Comparison of ENCODE assay signal across 8 cellular contexts in the genomic region with DNA sequence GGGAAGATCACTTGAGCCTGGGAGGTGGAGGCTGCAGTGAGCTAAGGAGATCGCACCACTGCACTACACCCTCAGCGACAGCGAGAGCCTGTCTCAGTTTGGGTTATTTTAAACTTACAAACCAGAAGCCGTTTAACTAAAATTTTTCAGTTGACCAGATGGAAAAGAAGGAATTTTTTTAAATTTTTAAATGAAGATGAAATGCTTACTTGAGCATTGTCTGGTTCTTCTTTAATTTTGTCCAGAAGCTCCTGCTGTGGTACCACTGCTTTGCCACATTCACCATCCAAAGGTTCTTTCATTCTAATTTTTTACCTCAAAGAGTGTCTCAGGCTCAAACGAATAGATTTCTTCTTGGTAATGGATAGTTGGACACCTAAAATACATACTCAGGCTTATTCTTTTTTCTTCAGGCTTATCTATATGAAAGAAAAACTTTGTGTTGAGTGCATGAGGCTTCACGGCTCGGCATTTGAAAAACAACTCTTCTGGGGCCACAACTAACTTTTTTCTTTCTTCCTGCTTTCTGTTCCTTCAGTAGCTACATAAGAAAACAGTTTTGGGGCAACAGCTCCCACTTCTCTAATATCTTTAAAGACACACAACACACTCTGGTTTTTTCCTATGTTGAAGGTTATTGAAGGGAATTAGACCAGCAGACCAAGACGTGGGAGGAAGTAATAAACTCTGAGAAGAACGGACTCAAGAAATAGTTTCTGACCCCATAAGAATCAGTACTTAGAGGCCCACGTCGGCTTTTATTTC. TPM values are rescaled to one million over a fixed set of nuclear protein-coding genes. Genes with fewer than 3 reads are reported as not detected.
DNase-seq lines count a peak whose midpoint lies in the region; ATAC-seq and TF ChIP-seq lines count a peak whose summit lies in the region.

No MANE protein-coding gene starts in this region.

- H3K27ac ChIP-seq in CD4-positive, CD25-positive, alpha-beta regulatory T cell (ENCODE audit: insufficient read depth, low read length, poor library complexity, severe bottlenecking) = peak overlapping the region; percentile 77
- H3K27ac ChIP-seq in vagina = peak overlapping the region; percentile 91

- TF ChIP-seq CTCF in MCF 10A (IDR thresholded peaks at IDR 0.05; ENCODE audit: unreplicated experiment) = no peak
- TF ChIP-seq CTCF in vagina (IDR thresholded peaks at IDR 0.05) = no peak

- peak overlapping the region; percentile 99 for H3K4me3 ChIP-seq in CD4-positive, CD25-positive, alpha-beta regulatory T cell (ENCODE audit: low read depth, low read length)
- peak overlapping the region; percentile 64 to 87 for H3K4me3 ChIP-seq in vagina

- peak overlapping the region; percentile 97 to 100 (median 98) for H3K4me3 Mint-ChIP-seq in CD4-positive, CD25-positive, alpha-beta regulatory T cell
- H3K4me3 Mint-ChIP-seq in MCF 10A (ENCODE audit: unreplicated experiment) = peak overlapping the region; percentile 90

- H3K36me3 ChIP-seq in CD4-positive, CD25-positive, alpha-beta regulatory T cell (ENCODE audit: control insufficient read depth, insufficient read depth, low read length) = peaks cover 12% of the 10 kb centered on the region
- no peaks in the 10 kb centered on the region for H3K36me3 ChIP-seq in vagina

- peaks cover 0 to 8% (median 0%) of the 10 kb centered on the region in 7 donors for H3K9me3 Mint-ChIP-seq in CD4-positive, CD25-positive, alpha-beta regulatory T cell
- H3K9me3 Mint-ChIP-seq in MCF 10A (ENCODE audit: unreplicated experiment) = no peaks in the 10 kb centered on the region

- peaks cover 8 to 9% of the 10 kb centered on the region in 2 experiments for H3K9me3 ChIP-seq in CD4-positive, CD25-positive, alpha-beta regulatory T cell (ENCODE audit: control insufficient read depth in 2 of 2, low read length in 2 of 2)
- peaks cover 5% of the 10 kb centered on the region for H3K9me3 ChIP-seq in vagina

- ATAC-seq in CD4-positive, CD25-positive, alpha-beta regulatory T cell (ENCODE audit: low read depth in 2 of 2) = no peak
- no peak for ATAC-seq in HG03039 (IDR thresholded peaks at IDR 0.05; ENCODE audit: unreplicated experiment)

- H3K27ac Mint-ChIP-seq in CD4-positive, CD25-positive, alpha-beta regulatory T cell = peak overlapping the region; percentile 96 to 97 (median 97)
- peak overlapping the region; percentile 97 for H3K27ac Mint-ChIP-seq in MCF 10A (ENCODE audit: low read depth, unreplicated experiment)

- TF ChIP-seq POLR2A in vagina (IDR thresholded peaks at IDR 0.05) = no peak

- H3K27me3 Mint-ChIP-seq in CD4-positive, CD25-positive, alpha-beta regulatory T cell = peaks cover 4% of the 10 kb centered on the region
- no peaks in the 10 kb centered on the region for H3K27me3 Mint-ChIP-seq in MCF 10A (ENCODE audit: insufficient read depth, unreplicated experiment)

- intact Hi-C loops in MCF 10A (cut with micrococcal nuclease) (loop anchor here (1.0 to 5.0 kb wide), 3 partner anchors 49 to 162 kb away; a partner anchor contains a TSS), vagina (cut with DNase I) (no loop called here)

- POLR2A ChIA-PET in MCF 10A (lab: Yijun Ruan, JAX) = interaction anchor here (0.6 to 4.6 kb wide), 23 partner anchors 9 to 739 kb away, joined by 3 to 122 read pairs (median 4); a partner anchor contains a TSS

- peaks cover 33% of the 10 kb centered on the region for H3K4me1 ChIP-seq in CD4-positive, CD25-positive, alpha-beta regulatory T cell (ENCODE audit: control insufficient read depth, insufficient read depth, low read length, poor library complexity, severe bottlenecking)
- peaks cover 24% of the 10 kb centered on the region for H3K4me1 ChIP-seq in vagina

- no TSS peak for BruUV-seq in MCF 10A (replicated peaks; lab: Mats Ljungman, UMichigan)

- H3K36me3 Mint-ChIP-seq in CD4-positive, CD25-positive, alpha-beta regulatory T cell = peaks cover 18% of the 10 kb centered on the region
- peaks cover 33% of the 10 kb centered on the region for H3K36me3 Mint-ChIP-seq in MCF 10A (ENCODE audit: insufficient read depth, unreplicated experiment)

- DNase-seq in CD4-positive, CD25-positive, alpha-beta regulatory T cell = peak in 1 of 3 donors; percentile 30
- peak; percentile 29 to 49 for DNase-seq in Kasumi-1 (lab: John Stamatoyannopoulos, UW)
- DNase-seq in MCF 10A (ENCODE audit: unreplicated experiment) = no peak
- DNase-seq in medulla oblongata (ENCODE audit: extremely low spot score) = peak; percentile 60
- no peak for DNase-seq in vagina (ENCODE audit: extremely low spot score in 2 of 2)
- no peak for DNase-seq in EL
- no peak for DNase-seq in stimulated activated CD4-positive, alpha-beta T cell treated with anti-CD3 and anti-CD28 coated beads, Interleukin-4, amount 100 ng/mL, for 24 hours

- CTCF ChIA-PET in MCF 10A (lab: Yijun Ruan, JAX) = interaction anchor here (0.6 to 1.3 kb wide), 4 partner anchors 18 to 246 kb away, joined by 3 read pairs; no protein-coding TSS in a partner anchor

- peaks cover 25 to 53% (median 42%) of the 10 kb centered on the region in 4 donors for H3K4me1 Mint-ChIP-seq in CD4-positive, CD25-positive, alpha-beta regulatory T cell
- peaks cover 19% of the 10 kb centered on the region for H3K4me1 Mint-ChIP-seq in MCF 10A (ENCODE audit: insufficient read depth, unreplicated experiment)

- H3K27me3 ChIP-seq in CD4-positive, CD25-positive, alpha-beta regulatory T cell (ENCODE audit: control insufficient read depth, insufficient read depth, low read length) = no peaks in the 10 kb centered on the region
- no peaks in the 10 kb centered on the region for H3K27me3 ChIP-seq in vagina

RNA-seq across cellular contexts. Expression of a gene that starts 1.2 kb away (rescaled TPM):
- 28.0 TPM for total RNA-seq in CD4-positive, CD25-positive, alpha-beta regulatory T cell
- 10 to 100 TPM in 1 of 4 donors, 1 to 10 TPM in 3; 6.0 to 10.4 (median 7.9) TPM for polyA plus RNA-seq in CD4-positive, CD25-positive, alpha-beta regulatory T cell
- total RNA-seq in MCF 10A (2022) (21.6 and 25.7 TPM in 2 replicates), vagina (12.3 TPM)

RNA-seq across cellular contexts. Expression of a gene that starts 45.4 kb away (rescaled TPM):
- 13.8 TPM for total RNA-seq in CD4-positive, CD25-positive, alpha-beta regulatory T cell
- polyA plus RNA-seq in CD4-positive, CD25-positive, alpha-beta regulatory T cell = 100 to 1,000 TPM; 173 to 206 (median 196) TPM
- 18.7 and 21.9 TPM in 2 replicates for total RNA-seq in MCF 10A (2022)
- 44.0 TPM for total RNA-seq in vagina

RNA-seq across cellular contexts. Expression of a gene that starts 48.7 kb away (rescaled TPM):
- total RNA-seq in CD4-positive, CD25-positive, alpha-beta regulatory T cell = 10.3 TPM
- polyA plus RNA-seq in CD4-positive, CD25-positive, alpha-beta regulatory T cell = 10 to 100 TPM in 3 of 4 donors, 1 to 10 TPM in 1; 6.6 to 16.5 (median 14.4) TPM
- total RNA-seq in MCF 10A (2022) (19.2 and 21.2 TPM in 2 replicates), vagina (12.5 TPM)

Comparison
In these comparisons a context has a peak if more than half of its experiments do, and no peak if none do; other contexts are left out.
1. DNase-seq: peak in Kasumi-1 (2 of 2) and medulla oblongata (single experiment); none in MCF 10A (single experiment), vagina (0 of 2), EL (single experiment) and stimulated activated CD4-positive, alpha-beta T cell treated with anti-CD3 and anti-CD28 coated beads, Interleukin-4, amount 100 ng/mL, for 24 hours (single experiment).